ENCODE assay signal across 14 cellular contexts in the genomic region with DNA sequence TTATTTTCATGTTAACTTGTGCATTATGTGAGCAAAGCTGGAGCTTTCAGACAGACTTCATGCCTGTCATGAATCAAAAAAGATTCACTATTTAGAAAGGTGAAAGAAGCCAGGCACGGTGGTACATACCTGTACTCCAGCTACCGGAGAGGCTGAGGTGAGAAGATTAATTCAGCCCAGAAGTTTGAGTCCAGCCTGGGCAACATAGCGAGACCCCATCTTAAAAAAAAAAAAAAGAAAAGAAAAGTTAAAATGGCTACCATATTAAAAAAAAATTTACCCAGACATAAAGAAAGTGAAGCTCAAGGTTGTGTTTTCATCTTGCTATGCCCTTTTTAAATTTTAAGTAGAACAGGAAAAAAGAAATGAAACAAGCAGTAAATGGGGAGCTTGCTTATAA. TPM values are rescaled to one million over a fixed set of nuclear protein-coding genes. Genes with fewer than 3 reads are reported as not detected.
A peak's percentile ranks its signal among the peaks of the same experiment; 100 is the strongest.
DNase-seq lines count a peak whose midpoint lies in the region; ATAC-seq lines count a peak whose summit lies in the region.
"Had no signal": no experiment of that assay in that cellular context is flagged by ENCODE, and none has a peak within 500 bp of the region (broad histone marks: within the 10 kb centered on the region; RNA-seq: fewer than 3 reads in every experiment).

No MANE protein-coding gene starts in this region.

- H3K9me3 ChIP-seq in SJCRH30 (replicated peaks), result no peaks in the 10 kb centered on the region

- H3K27ac Mint-ChIP-seq in stimulated activated naive CD8-positive, alpha-beta T cell treated with anti-CD3 and anti-CD28 coated beads, Interleukin-15, Interleukin-2, amounts not matched to agents 100 ng/mL and 50 ng/mL, for 24 hours, result peak overlapping the region; percentile 88
- peak overlapping the region; percentile 94 to 99 (median 98) for H3K27ac Mint-ChIP-seq in naive thymus-derived CD8-positive, alpha-beta T cell

- H3K36me3 Mint-ChIP-seq in stimulated activated naive CD8-positive, alpha-beta T cell treated with anti-CD3 and anti-CD28 coated beads, Interleukin-15, Interleukin-2, amounts not matched to agents 100 ng/mL and 50 ng/mL, for 24 hours (ENCODE audit: low read depth), result peaks cover 50% of the 10 kb centered on the region
- peaks cover 0 to 7% (median 4%) of the 10 kb centered on the region in 3 donors for H3K36me3 Mint-ChIP-seq in naive thymus-derived CD8-positive, alpha-beta T cell

- H3K4me1 Mint-ChIP-seq in stimulated activated naive CD8-positive, alpha-beta T cell treated with anti-CD3 and anti-CD28 coated beads, Interleukin-15, Interleukin-2, amounts not matched to agents 100 ng/mL and 50 ng/mL, for 24 hours (ENCODE audit: low read depth), result peaks cover 70% of the 10 kb centered on the region
- H3K4me1 Mint-ChIP-seq in naive thymus-derived CD8-positive, alpha-beta T cell, result peaks cover 37 to 74% (median 72%) of the 10 kb centered on the region in 4 donors

- H3K4me3 ChIP-seq in SJCRH30, result no peak overlapping the region

- H3K27me3 ChIP-seq in SJCRH30, result no peaks in the 10 kb centered on the region

- H3K36me3 ChIP-seq in SJCRH30, result peaks cover 31% of the 10 kb centered on the region

- no peaks in the 10 kb centered on the region for H3K4me1 ChIP-seq in SJCRH30

- H3K4me3 Mint-ChIP-seq in stimulated activated naive CD8-positive, alpha-beta T cell treated with anti-CD3 and anti-CD28 coated beads, Interleukin-15, Interleukin-2, amounts not matched to agents 100 ng/mL and 50 ng/mL, for 24 hours, result peak overlapping the region; percentile 80
- H3K4me3 Mint-ChIP-seq in naive thymus-derived CD8-positive, alpha-beta T cell, result peak overlapping the region; percentile 88 to 98 (median 94)

- DNase-seq in stimulated activated naive CD8-positive, alpha-beta T cell treated with anti-CD3 and anti-CD28 coated beads, Interleukin-15, Interleukin-2, amounts not matched to agents 100 U/mL and 50 U/mL, for 24 hours, result no peak
- no peak for DNase-seq in caudate nucleus (lab: John Stamatoyannopoulos, UW)
- DNase-seq in naive thymus-derived CD8-positive, alpha-beta T cell, result peak in 1 of 10 donors; percentile 19
- DNase-seq in SJCRH30, result no peak
- no peak for DNase-seq in AML-193 (lab: John Stamatoyannopoulos, UW)
- DNase-seq: anterior cingulate cortex, KG1, NCI-H2029, small intestine had no signal

- no peaks in the 10 kb centered on the region for H3K9me3 Mint-ChIP-seq in stimulated activated naive CD8-positive, alpha-beta T cell treated with anti-CD3 and anti-CD28 coated beads, Interleukin-15, Interleukin-2, amounts not matched to agents 100 ng/mL and 50 ng/mL, for 24 hours
- no peaks in the 10 kb centered on the region for H3K9me3 Mint-ChIP-seq in naive thymus-derived CD8-positive, alpha-beta T cell

- no peaks in the 10 kb centered on the region for H3K27me3 Mint-ChIP-seq in stimulated activated naive CD8-positive, alpha-beta T cell treated with anti-CD3 and anti-CD28 coated beads, Interleukin-15, Interleukin-2, amounts not matched to agents 100 ng/mL and 50 ng/mL, for 24 hours
- no peaks in the 10 kb centered on the region for H3K27me3 Mint-ChIP-seq in naive thymus-derived CD8-positive, alpha-beta T cell

- H3K27ac ChIP-seq in caudate nucleus (ENCODE audit: low read depth, low read length) (peak overlapping the region; percentile 64), SJCRH30 (no peak overlapping the region)

- no peak for ATAC-seq in stimulated activated naive CD8-positive, alpha-beta T cell treated with anti-CD3 and anti-CD28 coated beads, Interleukin-15, Interleukin-2, amounts not matched to agents 100 U/mL and 50 U/mL, for 24 hours
- no peak for ATAC-seq in naive thymus-derived CD8-positive, alpha-beta T cell
- ATAC-seq in GM21390 (IDR thresholded peaks at IDR 0.05; ENCODE audit: unreplicated experiment), result no peak
- ATAC-seq in HG02970 (IDR thresholded peaks at IDR 0.05; ENCODE audit: low FRiP score, unreplicated experiment), result no peak

- POLR2A ChIA-PET in naive thymus-derived CD8-positive, alpha-beta T cell (lab: Charles Lee), result interaction anchor here (0.6 to 3.2 kb wide), 11 partner anchors 9 to 56 kb away, joined by 3 to 34 read pairs (median 10); a partner anchor contains a TSS

RNA-seq across cellular contexts. Expression of a gene that starts 0.9 kb away (rescaled TPM):
- 10 to 100 TPM; 11.6 to 12.9 TPM for total RNA-seq in naive thymus-derived CD8-positive, alpha-beta T cell
- polyA plus RNA-seq in naive thymus-derived CD8-positive, alpha-beta T cell, result 10 to 100 TPM in 1 of 3 donors, 1 to 10 TPM in 2; 5.5 to 11.2 (median 7.1) TPM
- 4.9 and 5.1 TPM in 2 replicates for total RNA-seq in SJCRH30 (2014; rRNA removed; shearing (Covaris generic))
- total RNA-seq: endothelial cell of umbilical vein, SK-MEL-5 had no signal
- polyA plus RNA-seq: endothelial cell of umbilical vein had no signal

RNA-seq across cellular contexts. Expression of a gene that starts 20.5 kb away (rescaled TPM):
- total RNA-seq in naive thymus-derived CD8-positive, alpha-beta T cell, result 10 to 100 TPM; 43.7 to 52.8 TPM
- 10 to 100 TPM; 27.2 to 33.3 (median 27.7) TPM for polyA plus RNA-seq in naive thymus-derived CD8-positive, alpha-beta T cell
- 158 and 167 TPM in 2 replicates for total RNA-seq in SJCRH30 (2014; rRNA removed; shearing (Covaris generic))

RNA-seq across cellular contexts. Expression of a gene that starts 20.9 kb away (rescaled TPM):
- total RNA-seq in naive thymus-derived CD8-positive, alpha-beta T cell, result 1 to 10 TPM in 1 of 2 experiments, under 1 TPM in 1; 0.85 to 1.3 TPM
- polyA plus RNA-seq in naive thymus-derived CD8-positive, alpha-beta T cell, result under 1 TPM; 0.19 to 0.50 (median 0.44) TPM
- total RNA-seq in SJCRH30 (2014; rRNA removed; shearing (Covaris generic)), result 225 and 240 TPM in 2 replicates

RNA-seq across cellular contexts. Expression of a gene that starts 54.2 kb away (rescaled TPM):
- total RNA-seq in naive thymus-derived CD8-positive, alpha-beta T cell, result 10 to 100 TPM; 25.2 to 27.8 TPM
- 10 to 100 TPM; 26.7 to 32.9 (median 27.8) TPM for polyA plus RNA-seq in naive thymus-derived CD8-positive, alpha-beta T cell
- 106 and 110 TPM in 2 replicates for total RNA-seq in SJCRH30 (2014; rRNA removed; shearing (Covaris generic))

RNA-seq across cellular contexts. Expression of a gene that starts 55.5 kb away (rescaled TPM):
- 10 to 100 TPM; 65.1 to 69.0 TPM for total RNA-seq in naive thymus-derived CD8-positive, alpha-beta T cell
- polyA plus RNA-seq in naive thymus-derived CD8-positive, alpha-beta T cell, result 100 to 1,000 TPM; 121 to 147 (median 138) TPM
- 188 and 199 TPM in 2 replicates for total RNA-seq in SJCRH30 (2014; rRNA removed; shearing (Covaris generic))

Comparison
In these comparisons a context has a peak if more than half of its experiments do, and no peak if none do; other contexts are left out.
1. RNA of a gene that starts 20.9 kb away (total RNA-seq): 225 to 240 TPM in SJCRH30; 0.85 to 1.3 TPM in naive thymus-derived CD8-positive, alpha-beta T cell; every median in the first group is over 10 times any median in the second.